9 cellular contexts compared by ENCODE assay signal in genomic region chr14:72518809-72519377, GRCh38.
DNase-seq lines count a peak whose midpoint lies in the region; ATAC-seq and TF ChIP-seq lines count a peak whose summit lies in the region.
"Had no signal": no experiment of that assay in that cellular context is flagged by ENCODE, and none has a peak within 500 bp of the region (broad histone marks: within the 10 kb centered on the region; RNA-seq: fewer than 3 reads in every experiment).

No MANE protein-coding gene starts in this region.

- H3K27ac ChIP-seq in thyroid gland: no peak overlapping the region
- no peak overlapping the region for H3K27ac ChIP-seq in ascending aorta

- DNase-seq in activated naive CD4-positive, alpha-beta T cell treated with anti-CD3 and anti-CD28 coated beads for 36 hours: peak; percentile 60
- DNase-seq in thyroid gland: no peak
- no peak for DNase-seq in ascending aorta (ENCODE audit: low spot score in 2 of 2)
- no peak for DNase-seq in T-helper 9 cell

- H3K4me1 ChIP-seq in Loucy (ENCODE audit: insufficient read depth, low read length, poor library complexity, severe bottlenecking) (peaks cover 75% of the 10 kb centered on the region), thyroid gland (peaks cover 0 to 14% of the 10 kb centered on the region in 2 donors), ascending aorta (peaks cover 2 to 3% of the 10 kb centered on the region in 2 donors)

- CTCF ChIA-PET in activated naive CD4-positive, alpha-beta T cell treated with anti-CD3 and anti-CD28 coated beads for 36 hours (lab: Charles Lee): interaction anchor here (1.5 to 9.0 kb wide), 4 partner anchors 14 to 430 kb away, joined by 4 to 185 read pairs (median 11); partner anchors contain the start of gene DPF3

- peak overlapping the region; percentile 60 for H3K9ac ChIP-seq in Loucy (ENCODE audit: low read depth, low read length, poor library complexity, severe bottlenecking)

- no peaks in the 10 kb centered on the region for H3K79me2 ChIP-seq in Loucy (ENCODE audit: insufficient read depth, low read length)

- TF ChIP-seq POLR2A in thyroid gland (IDR thresholded peaks at IDR 0.05): no peak

- H3K4me3 ChIP-seq in GM08714 (ENCODE audit: low read length) (peak overlapping the region; percentile 13; the same call in 1 of the 2 replicates), Loucy (ENCODE audit: low read length, poor library complexity, severe bottlenecking) (peak overlapping the region; percentile 59), thyroid gland (replicated peaks in 1 of 3) (no peak overlapping the region), ascending aorta (no peak overlapping the region)

- H3K4me2 ChIP-seq in Loucy (ENCODE audit: low read depth, low read length, poor library complexity, severe bottlenecking): peak overlapping the region; percentile 75

- ATAC-seq in GM21576 (IDR thresholded peaks at IDR 0.05; ENCODE audit: unreplicated experiment) (peak; percentile 67), HG02970 (IDR thresholded peaks at IDR 0.05; ENCODE audit: low FRiP score, unreplicated experiment) (no peak)

- 74 to 80% methylated on average over 4 of the region's 4 CpGs for WGBS in thyroid gland, 2 donors

- peaks cover 17% of the 10 kb centered on the region for H3K9me3 ChIP-seq in Loucy (ENCODE audit: insufficient read depth, low read depth, low read length)
- no peaks in the 10 kb centered on the region for H3K9me3 ChIP-seq in thyroid gland
- H3K9me3 ChIP-seq in ascending aorta: peaks cover 0 to 7% of the 10 kb centered on the region in 2 donors

- no peak overlapping the region for H3K4me3 Mint-ChIP-seq in activated naive CD4-positive, alpha-beta T cell treated with anti-CD3 and anti-CD28 coated beads for 36 hours
- H3K4me3 Mint-ChIP-seq: nephron had no signal

- intact Hi-C loops in activated naive CD4-positive, alpha-beta T cell treated with anti-CD3 and anti-CD28 coated beads for 36 hours (cut with micrococcal nuclease): loop anchor here (1.0 to 5.0 kb wide), 6 partner anchors 43 to 948 kb away; partner anchors contain the start of gene DPF3
- intact Hi-C loops in thyroid gland (cut with DNase I) (loop anchor here (5.0 kb wide), 1 partner anchor 428 kb away; no protein-coding TSS in a partner anchor), ascending aorta (cut with DNase I) (no loop called here)

- H3F3A ChIP-seq in Loucy (ENCODE audit: low read depth): peaks cover 27% of the 10 kb centered on the region

- H3K27me3 ChIP-seq in Loucy (ENCODE audit: insufficient read depth, low read length, poor library complexity, severe bottlenecking) (no peaks in the 10 kb centered on the region), thyroid gland (no peaks in the 10 kb centered on the region), ascending aorta (no peaks in the 10 kb centered on the region)

- peaks cover 9% of the 10 kb centered on the region for H3K9me3 Mint-ChIP-seq in activated naive CD4-positive, alpha-beta T cell treated with anti-CD3 and anti-CD28 coated beads for 36 hours

- no peak overlapping the region for H2AFZ ChIP-seq in Loucy (ENCODE audit: low read length)

- H3K27ac Mint-ChIP-seq in activated naive CD4-positive, alpha-beta T cell treated with anti-CD3 and anti-CD28 coated beads for 36 hours: peak overlapping the region; percentile 73
- H3K27ac Mint-ChIP-seq: nephron had no signal

- H4K20me1 ChIP-seq in Loucy (ENCODE audit: insufficient read depth, low read length, poor library complexity, severe bottlenecking): no peaks in the 10 kb centered on the region

- no peaks in the 10 kb centered on the region for H3K9me2 ChIP-seq in Loucy (replicated peaks; ENCODE audit: low read depth, low read length)

- TF ChIP-seq CTCF in Loucy (conservative IDR thresholded peaks at IDR 0.05; ENCODE audit: low read length) (no peak), thyroid gland (IDR thresholded peaks at IDR 0.05) (no peak), ascending aorta (IDR thresholded peaks at IDR 0.05) (no peak)

- H3K36me3 Mint-ChIP-seq in activated naive CD4-positive, alpha-beta T cell treated with anti-CD3 and anti-CD28 coated beads for 36 hours (ENCODE audit: low read depth): no peaks in the 10 kb centered on the region

- peaks cover 51% of the 10 kb centered on the region for H3K4me1 Mint-ChIP-seq in activated naive CD4-positive, alpha-beta T cell treated with anti-CD3 and anti-CD28 coated beads for 36 hours (ENCODE audit: low read depth)

- no peaks in the 10 kb centered on the region for H3K27me3 Mint-ChIP-seq in activated naive CD4-positive, alpha-beta T cell treated with anti-CD3 and anti-CD28 coated beads for 36 hours (ENCODE audit: low read depth)

- H3K36me3 ChIP-seq in Loucy (ENCODE audit: insufficient read depth, low read length): peaks cover 6% of the 10 kb centered on the region; the same call in 1 of the 2 replicates
- no peaks in the 10 kb centered on the region for H3K36me3 ChIP-seq in thyroid gland
- no peaks in the 10 kb centered on the region for H3K36me3 ChIP-seq in ascending aorta

Comparison
In these comparisons a context has a peak if more than half of its experiments do, and no peak if none do; other contexts are left out.
1. H3K4me3 ChIP-seq: peak in GM08714 (single experiment) and Loucy (single experiment); none in thyroid gland (0 of 3) and ascending aorta (0 of 2).